ENCODE assay signal across 14 cellular contexts in genomic region chr6:139150915-139151314, GRCh38. TPM values are rescaled to one million over a fixed set of nuclear protein-coding genes. Genes with fewer than 3 reads are reported as not detected.
DNase-seq lines count a peak whose midpoint lies in the region; ATAC-seq and TF ChIP-seq lines count a peak whose summit lies in the region.
"Had no signal": no experiment of that assay in that cellular context is flagged by ENCODE, and none has a peak within 500 bp of the region (broad histone marks: within the 10 kb centered on the region; RNA-seq: fewer than 3 reads in every experiment).

No MANE protein-coding gene starts in this region.

- no peaks in the 10 kb centered on the region for H3K9me2 ChIP-seq in Karpas-422 (replicated peaks; ENCODE audit: insufficient read depth, low read length)

- H3K79me2 ChIP-seq in Karpas-422 (ENCODE audit: low read length) = peaks cover 98% of the 10 kb centered on the region

- H3K4me2 ChIP-seq in Karpas-422 (ENCODE audit: low read depth, low read length, poor library complexity, severe bottlenecking) = peak overlapping the region; percentile 82

- H3K4me1 Mint-ChIP-seq in CD4-positive, alpha-beta T cell (ENCODE audit: low read depth) = peaks cover 94% of the 10 kb centered on the region
- H3K4me1 Mint-ChIP-seq in central memory CD8-positive, alpha-beta T cell = peaks cover 85% of the 10 kb centered on the region
- H3K4me1 Mint-ChIP-seq in natural killer cell = peaks cover 84 to 87% of the 10 kb centered on the region in 2 donors

- H3K27ac ChIP-seq in CD4-positive, alpha-beta T cell (ENCODE audit: low read depth, low read length) = no peak overlapping the region
- peak overlapping the region; percentile 89 for H3K27ac ChIP-seq in Karpas-422 (ENCODE audit: low read length)

- peak overlapping the region; percentile 13 for H3K4me3 ChIP-seq in Karpas-422 (ENCODE audit: low read length)
- no peak overlapping the region for H3K4me3 ChIP-seq in lower leg skin (ENCODE audit: low read depth, poor library complexity, severe bottlenecking)

- CTCF ChIA-PET in CD4-positive, alpha-beta T cell (lab: Charles Lee) = interaction anchor here (0.7 kb wide), 1 partner anchor 26 kb away, joined by 3 read pairs; no protein-coding TSS in a partner anchor

- no peaks in the 10 kb centered on the region for H3K27me3 ChIP-seq in CD4-positive, alpha-beta T cell (ENCODE audit: control insufficient read depth, insufficient read depth, low read length)
- H3K27me3 ChIP-seq in Karpas-422 (ENCODE audit: low read length) = no peaks in the 10 kb centered on the region

- H3K9ac ChIP-seq in Karpas-422 (ENCODE audit: low read length) = peak overlapping the region; percentile 27

- no peaks in the 10 kb centered on the region for H3K27me3 Mint-ChIP-seq in CD4-positive, alpha-beta T cell
- H3K27me3 Mint-ChIP-seq in central memory CD8-positive, alpha-beta T cell = no peaks in the 10 kb centered on the region
- no peaks in the 10 kb centered on the region for H3K27me3 Mint-ChIP-seq in natural killer cell (ENCODE audit: low read depth in 2 of 2)
- H3K27me3 Mint-ChIP-seq: dendritic cell treated with granulocyte-macrophage colony-stimulating factor and Interleukin-4, amounts not matched to agents 40 ng/mL and 50 ng/mL, for 4 days had no signal

- H4K20me1 ChIP-seq in Karpas-422 (ENCODE audit: insufficient read depth, low read depth, low read length) = no peaks in the 10 kb centered on the region

- TF ChIP-seq CTCF in CD4-positive, alpha-beta T cell (IDR thresholded peaks at IDR 0.05) = no peak
- TF ChIP-seq CTCF in natural killer cell (IDR thresholded peaks at IDR 0.05) (no peak), lower leg skin (IDR thresholded peaks at IDR 0.05) (no peak)

- peak overlapping the region; percentile 80 for H3K27ac Mint-ChIP-seq in CD4-positive, alpha-beta T cell
- peak overlapping the region; percentile 73 for H3K27ac Mint-ChIP-seq in central memory CD8-positive, alpha-beta T cell (ENCODE audit: low read depth)
- H3K27ac Mint-ChIP-seq in natural killer cell = peak overlapping the region; percentile 20 to 60
- H3K27ac Mint-ChIP-seq: dendritic cell treated with granulocyte-macrophage colony-stimulating factor and Interleukin-4, amounts not matched to agents 40 ng/mL and 50 ng/mL, for 4 days had no signal

- H3K4me3 Mint-ChIP-seq in CD4-positive, alpha-beta T cell = peak overlapping the region; percentile 68
- peak overlapping the region; percentile 72 for H3K4me3 Mint-ChIP-seq in central memory CD8-positive, alpha-beta T cell
- H3K4me3 Mint-ChIP-seq in natural killer cell = no peak overlapping the region
- H3K4me3 Mint-ChIP-seq: dendritic cell treated with granulocyte-macrophage colony-stimulating factor and Interleukin-4, amounts not matched to agents 40 ng/mL and 50 ng/mL, for 4 days had no signal

- 0 out of 2 replicates have a peak, but pooled peaks cover 9% of the 10 kb centered on the region for H3K36me3 ChIP-seq in Karpas-422 (ENCODE audit: insufficient read depth, low read length)

- intact Hi-C loops in CD4-positive, alpha-beta T cell (cut with DNase I, micrococcal nuclease) = loop anchor here in 1 of 2 experiments (1.0 kb wide), 2 partner anchors 10 to 11 kb away; no protein-coding TSS in a partner anchor
- intact Hi-C loops in natural killer cell (cut with micrococcal nuclease) = no loop called here
- intact Hi-C loops in lower leg skin (cut with DNase I; ENCODE audit: low total_unique reads) = no loop called here

- no peaks in the 10 kb centered on the region for H3K9me3 Mint-ChIP-seq in CD4-positive, alpha-beta T cell
- H3K9me3 Mint-ChIP-seq in central memory CD8-positive, alpha-beta T cell = no peaks in the 10 kb centered on the region
- no peaks in the 10 kb centered on the region for H3K9me3 Mint-ChIP-seq in natural killer cell
- H3K9me3 Mint-ChIP-seq: dendritic cell treated with granulocyte-macrophage colony-stimulating factor and Interleukin-4, amounts not matched to agents 40 ng/mL and 50 ng/mL, for 4 days had no signal

- peaks cover 33% of the 10 kb centered on the region for H3K36me3 Mint-ChIP-seq in CD4-positive, alpha-beta T cell (ENCODE audit: low read depth)
- H3K36me3 Mint-ChIP-seq in central memory CD8-positive, alpha-beta T cell (ENCODE audit: insufficient read depth) = peaks cover 20% of the 10 kb centered on the region
- H3K36me3 Mint-ChIP-seq in natural killer cell = no peaks in the 10 kb centered on the region

- 46 to 78% methylated on average over 3 of the region's 3 CpGs for WGBS in lower leg skin, 2 donors

- peaks cover 76% of the 10 kb centered on the region for H3K4me1 ChIP-seq in Karpas-422 (ENCODE audit: low read length)

- no peak for ATAC-seq in CD4-positive, alpha-beta T cell (ENCODE audit: poor library complexity)
- ATAC-seq in central memory CD8-positive, alpha-beta T cell (replicated peaks; ENCODE audit: extremely low read depth, poor library complexity, severe bottlenecking) = no peak
- no peak for ATAC-seq in natural killer cell
- ATAC-seq: right cardiac atrium had no signal

- no peaks in the 10 kb centered on the region for H3K9me3 ChIP-seq in CD4-positive, alpha-beta T cell (ENCODE audit: control insufficient read depth, low read length)
- no peaks in the 10 kb centered on the region for H3K9me3 ChIP-seq in Karpas-422 (ENCODE audit: low read length)

- H2AFZ ChIP-seq in Karpas-422 (ENCODE audit: low read length) = no peak overlapping the region

- POLR2A ChIA-PET in CD4-positive, alpha-beta T cell (lab: Charles Lee) = interaction anchor here (1.1 to 6.6 kb wide), 6 partner anchors 10 to 223 kb away, joined by 3 to 66 read pairs (median 5); partner anchors contain the start of gene CITED2

- TF ChIP-seq POLR2A in lower leg skin (IDR thresholded peaks at IDR 0.05) = no peak

- DNase-seq in CD4-positive, alpha-beta T cell = no peak
- DNase-seq in Karpas-422 (peak; percentile 48), natural killer cell (no peak), iPS-NIHi11 (ENCODE audit: low spot score) (no peak), lower leg skin (ENCODE audit: low spot score in 2 of 2) (no peak), NCI-H1930 (lab: John Stamatoyannopoulos, UW) (no peak), epidermal melanocyte (ENCODE audit: insufficient read length, low spot score) (no peak)
- no peak for DNase-seq in central memory CD8-positive, alpha-beta T cell (ENCODE audit: low spot score in 2 of 2)
- DNase-seq: activated CD4-positive, alpha-beta T cell treated with anti-CD3 and anti-CD28 coated beads for 4 hours; EL; MV-4-11; right cardiac atrium; stimulated activated naive CD4-positive, alpha-beta T cell treated with Interleukin-2 at 50 U/mL for 16 hours had no signal

RNA-seq across cellular contexts. Expression of gene HECA, which starts 16.0 kb away (rescaled TPM):
- 100 to 1,000 TPM; 203 to 207 TPM for total RNA-seq in CD4-positive, alpha-beta T cell
- 68.8 and 90.8 TPM in 2 replicates for total RNA-seq in Karpas-422 (2014; rRNA removed; shearing (Covaris generic); ENCODE audit: low replicate concordance)
- total RNA-seq in natural killer cell (10 to 100 TPM; 76.5 to 80.5 (median 77.6) TPM), lower leg skin (10 to 100 TPM; 80.3 to 99.5 (median 86.5) TPM)
